12 cellular contexts compared by ENCODE assay signal in genomic region chr6:157223021-157223430, GRCh38.
A peak's percentile ranks its signal among the peaks of the same experiment; 100 is the strongest.
DNase-seq lines count a peak whose midpoint lies in the region; ATAC-seq and TF ChIP-seq lines count a peak whose summit lies in the region.
"Had no signal": no experiment of that assay in that cellular context is flagged by ENCODE, and none has a peak within 500 bp of the region (broad histone marks: within the 10 kb centered on the region; RNA-seq: fewer than 3 reads in every experiment).

No MANE protein-coding gene starts in this region.

- peaks cover 22 to 54% (median 40%) of the 10 kb centered on the region in 4 donors for H3K4me1 Mint-ChIP-seq in naive thymus-derived CD8-positive, alpha-beta T cell
- peaks cover 66% of the 10 kb centered on the region for H3K4me1 Mint-ChIP-seq in nephron progenitor cell

- H3K9ac ChIP-seq in GM23248 (no peak overlapping the region), PC-3 (ENCODE audit: low read length) (no peak overlapping the region)

- 87 to 95% methylated on average over 11 of the region's 11 CpGs for WGBS in GM23248 (ENCODE audit: low coverage in 1 of 2, low lambda C conversion rate in 2 of 2, missing lambda C conversion rate in 2 of 2), 2 experiments

- H3F3A ChIP-seq in GM23248 (ENCODE audit: insufficient read depth) (peaks cover 21% of the 10 kb centered on the region), PC-3 (ENCODE audit: low read length, unreplicated experiment) (no peaks in the 10 kb centered on the region)

- H3K36me3 ChIP-seq in GM23248 (ENCODE audit: low read depth) = no peaks in the 10 kb centered on the region
- H3K36me3 ChIP-seq in PC-3 (ENCODE audit: low read depth, low read length) = no peaks in the 10 kb centered on the region
- H3K36me3 ChIP-seq in effector memory CD4-positive, alpha-beta T cell (ENCODE audit: control insufficient read depth, insufficient read depth, low read length) = no peaks in the 10 kb centered on the region

- intact Hi-C loops in PC-3 (cut with micrococcal nuclease) = no loop called here

- BruUV-seq in PC-3 (replicated peaks; lab: Mats Ljungman, UMichigan) = no TSS peak

- H3K9me2 ChIP-seq in GM23248 (ENCODE audit: insufficient read depth) (no peaks in the 10 kb centered on the region), PC-3 (replicated peaks; ENCODE audit: low read length) (no peaks in the 10 kb centered on the region)

- H3K9me3 ChIP-seq in GM23248 (ENCODE audit: low read depth) (no peaks in the 10 kb centered on the region), PC-3 (ENCODE audit: low read length) (no peaks in the 10 kb centered on the region)
- H3K9me3 ChIP-seq in effector memory CD4-positive, alpha-beta T cell (ENCODE audit: control insufficient read depth, low read length) = no peaks in the 10 kb centered on the region

- H3K27ac Mint-ChIP-seq in naive thymus-derived CD8-positive, alpha-beta T cell = peak overlapping the region in 3 of 10 donors; percentile 74 to 95 (median 88)
- H3K27ac Mint-ChIP-seq in nephron progenitor cell = no peak overlapping the region
- H3K27ac Mint-ChIP-seq: WTC11 had no signal

- CTCF ChIA-PET in PC-3 (lab: Charles Lee) = no interaction called here

- in situ Hi-C loops in GM23248 (cut with MboI) = no loop called here

- peaks cover 0 to 9% (median 3%) of the 10 kb centered on the region in 5 donors for H3K27me3 Mint-ChIP-seq in naive thymus-derived CD8-positive, alpha-beta T cell
- peaks cover 9% of the 10 kb centered on the region for H3K27me3 Mint-ChIP-seq in nephron progenitor cell (ENCODE audit: low read depth, poor library complexity)

- no peaks in the 10 kb centered on the region for H3K36me3 Mint-ChIP-seq in naive thymus-derived CD8-positive, alpha-beta T cell
- H3K36me3 Mint-ChIP-seq in nephron progenitor cell (ENCODE audit: low read depth) = no peaks in the 10 kb centered on the region
- H3K36me3 Mint-ChIP-seq: WTC11 had no signal

- POLR2A ChIA-PET in PC-3 (lab: Charles Lee; ENCODE audit: unreplicated experiment) = no interaction called here
- POLR2A ChIA-PET in naive thymus-derived CD8-positive, alpha-beta T cell (lab: Charles Lee) = interaction anchor here (0.9 to 2.0 kb wide), 4 partner anchors 10 to 51 kb away, joined by 3 to 14 read pairs (median 6); no protein-coding TSS in a partner anchor

- H2AFZ ChIP-seq in GM23248 (no peak overlapping the region), PC-3 (ENCODE audit: low read length) (no peak overlapping the region)

- no peak overlapping the region for H3K27ac ChIP-seq in GM23248
- no peak overlapping the region for H3K27ac ChIP-seq in PC-3 (ENCODE audit: low read length)
- no peak overlapping the region for H3K27ac ChIP-seq in effector memory CD4-positive, alpha-beta T cell (ENCODE audit: insufficient read depth, low read length, poor library complexity, severe bottlenecking)
- H3K27ac ChIP-seq: 22Rv1 had no signal

- no peak for TF ChIP-seq CTCF in PC-3 (conservative IDR thresholded peaks at IDR 0.05; ENCODE audit: low read depth, low read length)
- no peak for TF ChIP-seq CTCF in nephron progenitor cell (IDR thresholded peaks at IDR 0.05)

- H3K4me3 Mint-ChIP-seq in naive thymus-derived CD8-positive, alpha-beta T cell = peak overlapping the region in 7 of 10 donors; percentile 68 to 83 (median 74)
- no peak overlapping the region for H3K4me3 Mint-ChIP-seq in nephron progenitor cell
- H3K4me3 Mint-ChIP-seq: WTC11 had no signal

- H4K20me1 ChIP-seq in GM23248 (ENCODE audit: insufficient read depth) (no peaks in the 10 kb centered on the region), PC-3 (ENCODE audit: low read length) (no peaks in the 10 kb centered on the region)

- H3K4me1 ChIP-seq in GM23248 (ENCODE audit: insufficient read depth) = peaks cover 27% of the 10 kb centered on the region
- H3K4me1 ChIP-seq in PC-3 (ENCODE audit: insufficient read depth, low read length) = peaks cover 33% of the 10 kb centered on the region
- peaks cover 38% of the 10 kb centered on the region for H3K4me1 ChIP-seq in effector memory CD4-positive, alpha-beta T cell (ENCODE audit: control insufficient read depth, insufficient read depth, low read length, poor library complexity, severe bottlenecking)

- DNase-seq in DMS79 treated with DMSO at 0.1 percent for 48 hours (lab: John Stamatoyannopoulos, UW) (peak; percentile 34), DMS79 (lab: John Stamatoyannopoulos, UW) (no peak), GM23248 (peak; percentile 44), PC-3 (peak; percentile 15), nephron progenitor cell (no peak)
- peak in 1 of 10 donors; percentile 13 for DNase-seq in naive thymus-derived CD8-positive, alpha-beta T cell
- no peak for DNase-seq in effector memory CD4-positive, alpha-beta T cell
- DNase-seq: aorta, NCI-H510A treated with DMSO at 0.1 percent for 48 hours had no signal

- 0 out of 2 replicates have a peak, but pooled peaks have one; percentile 5 for ATAC-seq in PC-3
- peak; percentile 20 to 41 for ATAC-seq in naive thymus-derived CD8-positive, alpha-beta T cell
- ATAC-seq in HG03095 (IDR thresholded peaks at IDR 0.05; ENCODE audit: unreplicated experiment) = no peak
- ATAC-seq: WTC11 had no signal

- H3K4me3 ChIP-seq in GM23248 (no peak overlapping the region), PC-3 (ENCODE audit: low read length) (no peak overlapping the region)
- no peak overlapping the region for H3K4me3 ChIP-seq in effector memory CD4-positive, alpha-beta T cell (ENCODE audit: insufficient read depth, low read depth, low read length, poor library complexity, severe bottlenecking)

- H3K4me2 ChIP-seq in GM23248 (ENCODE audit: unreplicated experiment) = no peak overlapping the region
- no peak overlapping the region for H3K4me2 ChIP-seq in PC-3 (ENCODE audit: low read length)

- no peaks in the 10 kb centered on the region for H3K79me2 ChIP-seq in GM23248 (ENCODE audit: insufficient read depth)
- no peaks in the 10 kb centered on the region for H3K79me2 ChIP-seq in PC-3 (ENCODE audit: low read length)

- no peaks in the 10 kb centered on the region for H3K27me3 ChIP-seq in GM23248 (replicated peaks; ENCODE audit: insufficient read depth)
- no peaks in the 10 kb centered on the region for H3K27me3 ChIP-seq in PC-3 (ENCODE audit: low read length)
- H3K27me3 ChIP-seq in effector memory CD4-positive, alpha-beta T cell (replicated peaks; ENCODE audit: control insufficient read depth, insufficient read depth, low read length, poor library complexity, severe bottlenecking) = no peaks in the 10 kb centered on the region

- no peaks in the 10 kb centered on the region for H3K9me3 Mint-ChIP-seq in naive thymus-derived CD8-positive, alpha-beta T cell
- no peaks in the 10 kb centered on the region for H3K9me3 Mint-ChIP-seq in nephron progenitor cell
- H3K9me3 Mint-ChIP-seq: WTC11 had no signal

Comparison
In these comparisons a context has a peak if more than half of its experiments do, and no peak if none do; other contexts are left out.
1. DNase-seq: peak in DMS79 treated with DMSO at 0.1 percent for 48 hours (single experiment), GM23248 (single experiment) and PC-3 (single experiment); none in DMS79 (single experiment), effector memory CD4-positive, alpha-beta T cell (0 of 3) and nephron progenitor cell (single experiment).